1 cellular context compared by ENCODE assay signal in the genomic region with DNA sequence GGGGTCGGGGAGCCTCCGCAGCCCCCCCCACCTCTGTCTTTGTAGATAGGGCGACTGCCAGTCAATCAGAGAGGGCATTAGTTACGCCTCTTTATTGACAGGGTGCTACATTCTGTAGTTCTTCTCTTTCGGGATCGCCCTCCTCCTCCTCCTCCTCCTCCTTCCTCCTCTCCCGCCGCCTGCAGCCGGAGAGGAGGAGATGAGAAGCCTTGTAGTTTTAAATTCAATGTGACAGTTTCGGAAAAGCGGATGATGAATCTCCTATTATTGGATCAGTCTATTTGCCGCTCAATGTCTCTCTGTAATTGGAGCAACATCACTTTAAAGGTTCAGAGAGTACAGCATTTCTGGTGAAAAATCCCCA.
TF ChIP-seq lines count a peak whose summit lies in the region.

No MANE protein-coding gene starts in this region.

TF ChIP-seq in H1, 55 proteins besides CTCF, POLR2A, EP300 and RAD21:
- TF ChIP-seq RNF2 (IDR thresholded peaks at IDR 0.05; ENCODE audit: borderline replicate concordance, low read depth, low read length, missing control alignments, poor library complexity, severe bottlenecking) (peak; percentile 84), ATF3 (IDR thresholded peaks at IDR 0.05; ENCODE audit: insufficient read depth, low read depth, low read length) (no peak), SUZ12 (IDR thresholded peaks at IDR 0.05; ENCODE audit: low read length) (peak; percentile 53), RFX5 (IDR thresholded peaks at IDR 0.05; ENCODE audit: borderline replicate concordance, low read depth, low read length) (no peak), KDM5A (IDR thresholded peaks at IDR 0.05; ENCODE audit: low read length) (no peak), EZH2 (IDR thresholded peaks at IDR 0.05; ENCODE audit: low read depth, low read length, severe bottlenecking) (peak; percentile 44), BRCA1 (IDR thresholded peaks at IDR 0.05; ENCODE audit: low read depth, low read length) (no peak), CBX8 (IDR thresholded peaks at IDR 0.05; ENCODE audit: borderline replicate concordance, low read depth, low read length) (peak; percentile 58; the same call in 1 of the 2 replicates)
TF ChIP-seq in H1: peak in this region for 4.
